1 cellular context compared by ENCODE assay signal in genomic region chr12:62802981-62803380, GRCh38.
TF ChIP-seq lines count a peak whose summit lies in the region.

No MANE protein-coding gene starts in this region.

TF ChIP-seq in HCT116, 20 proteins besides CTCF, POLR2A, EP300 and RAD21 (continued from another document):
- TF ChIP-seq REST (IDR thresholded peaks at IDR 0.05; ENCODE audit: low read depth) (no peak), ZFX (IDR thresholded peaks at IDR 0.05) (no peak), TCF7L2 (IDR thresholded peaks at IDR 0.05; ENCODE audit: borderline replicate concordance, extremely low read depth, insufficient read depth, insufficient read length) (no peak), JUND (IDR thresholded peaks at IDR 0.05) (no peak), EZH2phosphoT487 (IDR thresholded peaks at IDR 0.05; ENCODE audit: borderline replicate concordance) (no peak)
